ENCODE assay signal across 23 cellular contexts in the genomic region with DNA sequence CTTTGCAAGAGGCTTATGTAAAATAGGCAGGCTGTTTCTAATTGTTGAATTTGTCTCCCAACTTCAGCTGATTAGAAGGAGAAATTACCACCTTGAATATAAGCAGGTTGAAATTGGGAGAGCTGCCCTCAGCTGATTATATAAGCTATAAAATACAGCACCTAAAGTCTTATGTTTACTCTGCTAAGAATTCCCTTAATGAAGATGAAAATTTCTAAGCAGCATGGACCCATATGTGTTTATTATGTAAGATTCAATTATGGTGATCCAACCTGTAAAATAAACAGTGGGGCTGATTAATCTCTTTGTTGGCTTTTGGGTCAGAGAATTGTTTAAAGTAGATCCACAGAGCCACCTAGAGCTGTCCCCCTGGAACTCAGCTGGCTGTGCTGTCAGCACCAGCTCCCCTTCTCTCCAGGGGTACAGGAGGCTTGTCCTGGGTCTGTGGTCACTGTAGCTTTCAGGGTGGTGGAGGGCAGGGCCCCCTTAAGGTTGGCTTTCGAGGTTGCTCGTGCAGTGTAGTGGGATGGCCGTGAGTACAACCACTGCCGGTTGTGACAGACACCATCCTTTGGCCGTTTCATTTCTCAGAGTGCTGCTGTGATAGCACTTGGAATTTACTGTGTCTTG. TPM values are rescaled to one million over a fixed set of nuclear protein-coding genes. Genes with fewer than 3 reads are reported as not detected.
DNase-seq lines count a peak whose midpoint lies in the region; ATAC-seq and TF ChIP-seq lines count a peak whose summit lies in the region.
"Had no signal": no experiment of that assay in that cellular context is flagged by ENCODE, and none has a peak within 500 bp of the region (broad histone marks: within the 10 kb centered on the region; RNA-seq: fewer than 3 reads in every experiment).

No MANE protein-coding gene starts in this region.

- H4K20me1 ChIP-seq in OCI-LY3 (ENCODE audit: insufficient read depth, low read length), result peaks cover 15% of the 10 kb centered on the region

- H3K27ac ChIP-seq in right atrium auricular region, result peak overlapping the region; percentile 86 to 95
- no peak overlapping the region for H3K27ac ChIP-seq in OCI-LY3 (ENCODE audit: low read length)
- H3K27ac ChIP-seq in epithelial cell of prostate, result peak overlapping the region; percentile 6
- peak overlapping the region; percentile 30 for H3K27ac ChIP-seq in temporal lobe (ENCODE audit: low read depth, low read length)
- H3K27ac ChIP-seq: tibial artery had no signal

- ATAC-seq in HG03280 (IDR thresholded peaks at IDR 0.05; ENCODE audit: unreplicated experiment), result no peak
- ATAC-seq: CD8-positive, alpha-beta T cell; stimulated activated naive B cell treated with anti-CD40 and anti-IgM and Interleukin-4, amounts not matched to agents 10 μg/mL and 1 μg/mL and 100 μg/mL, for 72 hours had no signal

- H3K4me3 ChIP-seq in right atrium auricular region (no peak overlapping the region), OCI-LY3 (ENCODE audit: low read length) (no peak overlapping the region)
- H3K4me3 ChIP-seq: tibial artery had no signal

- no peaks in the 10 kb centered on the region for H3K79me2 ChIP-seq in OCI-LY3 (ENCODE audit: low read length)

- TF ChIP-seq CTCF in right atrium auricular region (IDR thresholded peaks at IDR 0.05) (no peak), OCI-LY3 (IDR thresholded peaks at IDR 0.05; ENCODE audit: low read depth, low read length) (0 out of 2 replicates have a peak, but pooled peaks have one; percentile 10)

- no peak overlapping the region for H2AFZ ChIP-seq in OCI-LY3 (ENCODE audit: low read depth, low read length)

- no peaks in the 10 kb centered on the region for H3K9me3 ChIP-seq in right atrium auricular region
- H3K9me3 ChIP-seq in OCI-LY3 (ENCODE audit: insufficient read depth, low read length), result no peaks in the 10 kb centered on the region
- H3K9me3 ChIP-seq: tibial artery had no signal

- H3K36me3 ChIP-seq in right atrium auricular region (no peaks in the 10 kb centered on the region), OCI-LY3 (replicated peaks; ENCODE audit: low read depth, low read length) (no peaks in the 10 kb centered on the region)
- H3K36me3 ChIP-seq: tibial artery had no signal

- no peaks in the 10 kb centered on the region for H3K27me3 ChIP-seq in right atrium auricular region
- peaks cover 52% of the 10 kb centered on the region for H3K27me3 ChIP-seq in OCI-LY3 (ENCODE audit: low read depth, low read length)
- H3K27me3 ChIP-seq: tibial artery had no signal

- DNase-seq in right atrium auricular region (ENCODE audit: low spot score) (no peak), cardiac septum (ENCODE audit: low spot score) (no peak), epithelial cell of prostate (ENCODE audit: low read depth, low spot score) (no peak), GM19238 (ENCODE audit: insufficient read length, low spot score) (no peak)
- no peak for DNase-seq in stimulated activated CD8-positive, alpha-beta memory T cell treated with anti-CD3 and anti-CD28 coated beads, Interleukin-4, amount 100 ng/mL, for 48 hours
- DNase-seq: activated CD4-positive, alpha-beta T cell treated with anti-CD3 and anti-CD28 coated beads for 1 hour; activated naive CD8-positive, alpha-beta T cell treated with anti-CD3 and anti-CD28 coated beads for 36 hours; CD8-positive, alpha-beta T cell; DMS79; foreskin fibroblast; H9; KBM-7; kidney; NCI-H187 treated with DMSO at 0.1 percent for 48 hours; NK-92 treated with Interleukin-12 subunit alpha and Interleukin-12 subunit beta, amount 100 ng/mL, for 24 hours; posterior cingulate gyrus; stimulated activated naive B cell treated with anti-CD40 and anti-IgM and Interleukin-4, amounts not matched to agents 10 μg/mL and 1 μg/mL and 100 μg/mL, for 72 hours; SW 1271; tibial artery had no signal

- intact Hi-C loops in cardiac septum (cut with DNase I), result no loop called here

- H3K4me1 ChIP-seq in right atrium auricular region (peaks cover 0 to 95% of the 10 kb centered on the region in 2 donors), OCI-LY3 (ENCODE audit: low read length) (peaks cover 11% of the 10 kb centered on the region)

- H3K4me2 ChIP-seq in OCI-LY3 (ENCODE audit: low read length), result no peak overlapping the region

- H3K9ac ChIP-seq in OCI-LY3 (ENCODE audit: low read length), result no peak overlapping the region

RNA-seq across cellular contexts. Expression of a gene that starts 9.5 kb away (rescaled TPM):
- total RNA-seq in right atrium auricular region (10 to 100 TPM; 21.4 to 27.3 TPM), cardiac septum (43.9 TPM), temporal lobe (9.3 TPM)
- total RNA-seq: myocyte had no signal
